ENCODE assay signal across 17 cellular contexts in the genomic region with DNA sequence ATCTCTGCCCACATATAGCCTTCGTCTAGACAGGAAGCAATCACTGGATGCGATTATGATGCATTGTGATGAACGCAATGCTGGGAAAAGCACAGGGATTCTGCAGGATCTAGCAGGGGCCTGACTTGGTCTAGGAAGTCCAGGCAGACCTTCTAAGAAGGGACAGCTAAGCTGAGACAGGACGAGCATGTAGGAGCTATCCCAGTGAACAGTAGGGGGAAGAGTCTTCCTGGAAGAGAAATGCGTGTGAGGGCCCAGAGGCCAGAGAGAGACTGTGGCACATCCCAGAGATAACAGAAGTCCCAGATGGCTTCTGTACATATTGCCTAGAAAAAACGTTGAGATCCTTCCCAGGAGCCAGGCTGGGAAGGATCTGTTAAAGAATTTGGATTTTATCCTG.
"Had no signal": no experiment of that assay in that cellular context is flagged by ENCODE, and none has a peak within 500 bp of the region (broad histone marks: within the 10 kb centered on the region; RNA-seq: fewer than 3 reads in every experiment).

No MANE protein-coding gene starts in this region.

- ATAC-seq: activated naive CD4-positive, alpha-beta T cell treated with anti-CD3 and anti-CD28 coated beads, Interleukin-2, amount 50 U/mL, for 72 hours; body of pancreas; heart left ventricle; stimulated activated naive CD8-positive, alpha-beta T cell treated with anti-CD3 and anti-CD28 coated beads, Interleukin-15, Interleukin-2, amounts not matched to agents 100 U/mL and 50 U/mL, for 24 hours had no signal

- H3K4me3 ChIP-seq: body of pancreas, heart left ventricle, left ventricle myocardium inferior, sigmoid colon, upper lobe of left lung had no signal

- DNase-seq: activated CD4-positive, alpha-beta T cell treated with anti-CD3 and anti-CD28 coated beads, Interleukin-2, amount 50 U/mL, for 4 hours; activated CD4-positive, CD25-positive, alpha-beta regulatory T cell treated with anti-CD3 and anti-CD28 coated beads, Interleukin-2, amount 50 U/mL, for 72 hours; activated effector memory CD4-positive, alpha-beta T cell treated with Interleukin-2 at 50 U/mL for 16 hours; activated T-cell treated with anti-CD3 and anti-CD28 coated beads, Interleukin-2, amount 50 U/mL, for 24 hours; amniotic stem cell; body of pancreas; cerebellar nuclear complex; heart left ventricle; islet precursor cell; left ventricle myocardium inferior; mesenchymal stem cell; sigmoid colon; stimulated activated CD4-positive, alpha-beta T cell treated with anti-CD3 and anti-CD28 coated beads, Interleukin-12 subunit alpha, Interleukin-12 subunit beta, amount 100 ng/mL, for 4 hours; stimulated activated naive CD8-positive, alpha-beta T cell treated with anti-CD3 and anti-CD28 coated beads, Interleukin-15, Interleukin-2, amounts not matched to agents 100 U/mL and 50 U/mL, for 24 hours; upper lobe of left lung had no signal

- H3K27ac ChIP-seq: body of pancreas, heart left ventricle, left ventricle myocardium inferior, sigmoid colon, upper lobe of left lung had no signal

- H3K27me3 ChIP-seq: body of pancreas, sigmoid colon, upper lobe of left lung had no signal

- H3K27ac Mint-ChIP-seq: activated T-cell treated with anti-CD3 and anti-CD28 coated beads, Interleukin-2, amount 50 U/mL, for 24 hours; nephron had no signal

- H3K9me3 Mint-ChIP-seq: activated T-cell treated with anti-CD3 and anti-CD28 coated beads, Interleukin-2, amount 50 U/mL, for 24 hours; nephron had no signal

- H3K36me3 Mint-ChIP-seq: activated naive CD4-positive, alpha-beta T cell treated with anti-CD3 and anti-CD28 coated beads, Interleukin-2, amount 50 U/mL, for 72 hours had no signal

- H3K4me3 Mint-ChIP-seq: activated T-cell treated with anti-CD3 and anti-CD28 coated beads, Interleukin-2, amount 50 U/mL, for 24 hours; nephron had no signal

- H3K9me3 ChIP-seq: body of pancreas, heart left ventricle, left ventricle myocardium inferior, sigmoid colon, upper lobe of left lung had no signal
